25 cellular contexts compared by ENCODE assay signal in the genomic region with DNA sequence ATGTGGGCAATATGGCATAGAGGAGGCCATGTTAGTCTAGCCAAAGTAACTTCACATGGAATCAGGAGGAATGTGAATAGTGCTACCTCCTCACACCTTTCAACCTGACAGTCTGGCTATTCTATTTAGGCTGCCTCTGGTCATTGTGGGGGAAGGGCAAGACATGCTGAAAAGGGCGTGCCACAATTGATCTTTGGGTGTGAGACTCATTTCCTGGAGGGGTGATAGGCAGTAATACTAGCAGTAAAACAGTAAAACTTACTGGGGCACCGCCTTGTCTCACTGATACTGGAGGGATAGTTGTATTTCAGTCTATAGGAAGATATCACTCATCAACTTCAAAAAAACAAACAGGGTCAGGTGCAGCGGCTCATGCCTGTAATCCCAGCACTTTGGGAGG.
"Had no signal": no experiment of that assay in that cellular context is flagged by ENCODE, and none has a peak within 500 bp of the region (broad histone marks: within the 10 kb centered on the region; RNA-seq: fewer than 3 reads in every experiment).

No MANE protein-coding gene starts in this region.

- H3K27ac Mint-ChIP-seq: activated B cell treated with CpG ODN at 0.5 μM for 24 hours; activated CD8-positive, alpha-beta T cell treated with anti-CD3 and anti-CD28 coated beads for 36 hours; activated naive CD4-positive, alpha-beta T cell treated with anti-CD3 and anti-CD28 coated beads, Interleukin-2, amount 50 U/mL, for 72 hours; activated T-helper 2 cell treated with anti-CD3 and anti-CD28 coated beads, Interferon-gamma antibody, Interleukin-2, Interleukin-4, amounts not matched to agents 10 μg/mL and 5 μg/mL and 100 μg/mL, durations not matched to agents 14 hours and 24 hours and 36 hours; naive B cell; nephron progenitor cell; stimulated activated memory B cell treated with anti-CD40 and anti-IgM and Interleukin-4, amounts not matched to agents 10 μg/mL and 1 μg/mL and 100 μg/mL, for 72 hours; stimulated activated naive CD8-positive, alpha-beta T cell treated with anti-CD3 and anti-CD28 coated beads, Interleukin-15, amount 100 ng/mL, for 72 hours had no signal

- H3K9me3 Mint-ChIP-seq: activated B cell treated with CpG ODN at 0.5 μM for 24 hours; activated T-helper 2 cell treated with anti-CD3 and anti-CD28 coated beads, Interferon-gamma antibody, Interleukin-2, Interleukin-4, amounts not matched to agents 10 μg/mL and 5 μg/mL and 100 μg/mL, durations not matched to agents 14 hours and 24 hours and 36 hours had no signal

- H3K4me3 ChIP-seq: coronary artery, heart left ventricle, left ventricle myocardium inferior, lung, ovary, prostate gland, sigmoid colon, smooth muscle cell, upper lobe of left lung had no signal

- H3K36me3 Mint-ChIP-seq: activated naive CD4-positive, alpha-beta T cell treated with anti-CD3 and anti-CD28 coated beads, Interleukin-2, amount 50 U/mL, for 72 hours; naive B cell; stimulated activated memory B cell treated with anti-CD40 and anti-IgM and Interleukin-4, amounts not matched to agents 10 μg/mL and 1 μg/mL and 100 μg/mL, for 72 hours had no signal

- DNase-seq: activated B cell treated with CpG ODN at 0.5 μM for 24 hours; activated CD4-positive, alpha-beta T cell treated with anti-CD3 and anti-CD28 coated beads, Interleukin-2, amount 50 U/mL, for 1 hour; activated CD8-positive, alpha-beta T cell treated with anti-CD3 and anti-CD28 coated beads for 36 hours; activated T-cell treated with anti-CD3 and anti-CD28 coated beads, Interleukin-2, amount 50 U/mL, for 4 hours; anterior cingulate cortex; heart left ventricle; left ventricle myocardium inferior; naive B cell; nephron progenitor cell; ovary; retina; sigmoid colon; stimulated activated CD4-positive, alpha-beta T cell treated with anti-CD3 and anti-CD28 coated beads, Interleukin-1b, Interleukin-23, amount 100 ng/mL, for 48 hours; stimulated activated CD4-positive, alpha-beta T cell treated with anti-CD3 and anti-CD28 coated beads, Interleukin-4, amount 100 ng/mL, for 4 hours; stimulated activated CD8-positive, alpha-beta memory T cell treated with anti-CD3 and anti-CD28 coated beads, Interleukin-4, amount 100 ng/mL, for 48 hours; stimulated activated naive CD8-positive, alpha-beta T cell treated with anti-CD3 and anti-CD28 coated beads, Interleukin-15, amount 100 ng/mL, for 72 hours; substantia nigra; upper lobe of left lung had no signal

- H3K4me2 ChIP-seq: smooth muscle cell had no signal

- H3K4me1 Mint-ChIP-seq: activated B cell treated with CpG ODN at 0.5 μM for 24 hours; naive B cell; nephron progenitor cell; stimulated activated memory B cell treated with anti-CD40 and anti-IgM and Interleukin-4, amounts not matched to agents 10 μg/mL and 1 μg/mL and 100 μg/mL, for 72 hours; stimulated activated naive CD8-positive, alpha-beta T cell treated with anti-CD3 and anti-CD28 coated beads, Interleukin-15, amount 100 ng/mL, for 72 hours had no signal

- H3K9me3 ChIP-seq: ovary, prostate gland, sigmoid colon had no signal

- H3K27me3 ChIP-seq: heart left ventricle, sigmoid colon, upper lobe of left lung had no signal

- ATAC-seq: activated CD8-positive, alpha-beta T cell treated with anti-CD3 and anti-CD28 coated beads for 36 hours; activated naive CD4-positive, alpha-beta T cell treated with anti-CD3 and anti-CD28 coated beads, Interleukin-2, amount 50 U/mL, for 72 hours; activated T-cell treated with anti-CD3 and anti-CD28 coated beads, Interleukin-2, amount 50 U/mL, for 4 hours; heart left ventricle; stimulated activated memory B cell treated with anti-CD40 and anti-IgM and Interleukin-4, amounts not matched to agents 10 μg/mL and 1 μg/mL and 100 μg/mL, for 72 hours; stimulated activated naive CD8-positive, alpha-beta T cell treated with anti-CD3 and anti-CD28 coated beads, Interleukin-15, amount 100 ng/mL, for 72 hours had no signal

- H3K4me1 ChIP-seq: heart left ventricle, prostate gland, sigmoid colon, upper lobe of left lung had no signal

- H3K36me3 ChIP-seq: heart left ventricle, left ventricle myocardium inferior, ovary, prostate gland, sigmoid colon, upper lobe of left lung had no signal

- H3K4me3 Mint-ChIP-seq: activated B cell treated with CpG ODN at 0.5 μM for 24 hours; activated CD8-positive, alpha-beta T cell treated with anti-CD3 and anti-CD28 coated beads for 36 hours; activated T-cell treated with anti-CD3 and anti-CD28 coated beads, Interleukin-2, amount 50 U/mL, for 4 hours; naive B cell; nephron progenitor cell; stimulated activated memory B cell treated with anti-CD40 and anti-IgM and Interleukin-4, amounts not matched to agents 10 μg/mL and 1 μg/mL and 100 μg/mL, for 72 hours; stimulated activated naive CD8-positive, alpha-beta T cell treated with anti-CD3 and anti-CD28 coated beads, Interleukin-15, amount 100 ng/mL, for 72 hours had no signal

- H3K27ac ChIP-seq: coronary artery, heart left ventricle, left ventricle myocardium inferior, ovary, prostate gland, sigmoid colon, upper lobe of left lung had no signal
